ENCODE assay signal across 15 cellular contexts in genomic region chr5:1172670-1173404, GRCh38. TPM values are rescaled to one million over a fixed set of nuclear protein-coding genes. Genes with fewer than 3 reads are reported as not detected.
DNase-seq lines count a peak whose midpoint lies in the region; ATAC-seq and TF ChIP-seq lines count a peak whose summit lies in the region.
"Had no signal": no experiment of that assay in that cellular context is flagged by ENCODE, and none has a peak within 500 bp of the region (broad histone marks: within the 10 kb centered on the region; RNA-seq: fewer than 3 reads in every experiment).

No MANE protein-coding gene starts in this region.

- H3K27ac ChIP-seq in right atrium auricular region (no peak overlapping the region), testis (no peak overlapping the region)
- H3K27ac ChIP-seq: psoas muscle, VCaP had no signal

- peak overlapping the region; percentile 37 for H3K4me3 Mint-ChIP-seq in activated CD4-positive, alpha-beta memory T cell treated with anti-CD3 and anti-CD28 coated beads, Interleukin-2, amount 10 ng/mL, durations not matched to agents 7 days and 5 days
- H3K4me3 Mint-ChIP-seq in glutamatergic neuron (ENCODE audit: unreplicated experiment) = no peak overlapping the region
- H3K4me3 Mint-ChIP-seq: H9 had no signal

- H3K27me3 ChIP-seq in right atrium auricular region (no peaks in the 10 kb centered on the region), testis (no peaks in the 10 kb centered on the region)
- H3K27me3 ChIP-seq: BE2C had no signal

- ATAC-seq in left cardiac atrium = no peak
- ATAC-seq in GM21447 (IDR thresholded peaks at IDR 0.05; ENCODE audit: unreplicated experiment) = no peak
- no peak for ATAC-seq in GM21367 (IDR thresholded peaks at IDR 0.05; ENCODE audit: unreplicated experiment)
- ATAC-seq: psoas muscle had no signal

- H3K9me3 Mint-ChIP-seq in activated CD4-positive, alpha-beta memory T cell treated with anti-CD3 and anti-CD28 coated beads, Interleukin-2, amount 10 ng/mL, durations not matched to agents 7 days and 5 days = no peaks in the 10 kb centered on the region
- H3K9me3 Mint-ChIP-seq in glutamatergic neuron (ENCODE audit: unreplicated experiment) = peaks cover 12% of the 10 kb centered on the region
- H3K9me3 Mint-ChIP-seq: H9 had no signal

- H3K27me3 Mint-ChIP-seq in activated CD4-positive, alpha-beta memory T cell treated with anti-CD3 and anti-CD28 coated beads, Interleukin-2, amount 10 ng/mL, durations not matched to agents 7 days and 5 days = peaks cover 2% of the 10 kb centered on the region
- peaks cover 8% of the 10 kb centered on the region for H3K27me3 Mint-ChIP-seq in glutamatergic neuron (ENCODE audit: unreplicated experiment)

- H3K9me3 ChIP-seq in right atrium auricular region (no peaks in the 10 kb centered on the region), testis (no peaks in the 10 kb centered on the region)
- H3K9me3 ChIP-seq: BE2C, psoas muscle had no signal

- H3K36me3 ChIP-seq in right atrium auricular region = no peaks in the 10 kb centered on the region
- no peaks in the 10 kb centered on the region for H3K36me3 ChIP-seq in testis (ENCODE audit: low read depth, missing control alignments)
- H3K36me3 ChIP-seq: BE2C had no signal

- peaks cover 12% of the 10 kb centered on the region for H3K4me1 Mint-ChIP-seq in activated CD4-positive, alpha-beta memory T cell treated with anti-CD3 and anti-CD28 coated beads, Interleukin-2, amount 10 ng/mL, durations not matched to agents 7 days and 5 days
- peaks cover 7% of the 10 kb centered on the region for H3K4me1 Mint-ChIP-seq in glutamatergic neuron (ENCODE audit: low read depth, unreplicated experiment)

- WGBS in testis, 2 donors = 56 to 72% methylated on average over 22 of the region's 22 CpGs

- peak overlapping the region; percentile 42 for H3K27ac Mint-ChIP-seq in activated CD4-positive, alpha-beta memory T cell treated with anti-CD3 and anti-CD28 coated beads, Interleukin-2, amount 10 ng/mL, durations not matched to agents 7 days and 5 days
- H3K27ac Mint-ChIP-seq in glutamatergic neuron (ENCODE audit: unreplicated experiment) = no peak overlapping the region
- H3K27ac Mint-ChIP-seq: H9 had no signal

- intact Hi-C loops in left cardiac atrium (cut with DNase I) = loop anchor here in 1 of 2 donors (5.0 kb wide), 1 partner anchor 251 kb away; no protein-coding TSS in a partner anchor
- intact Hi-C loops in testis (cut with DNase I; ENCODE audit: low total_unique reads) = no loop called here

- H3K4me3 ChIP-seq in right atrium auricular region (no peak overlapping the region), testis (peak overlapping the region; percentile 32 to 52)
- H3K4me3 ChIP-seq: psoas muscle had no signal

- CTCF ChIA-PET in activated CD4-positive, alpha-beta memory T cell treated with anti-CD3 and anti-CD28 coated beads, Interleukin-2, amount 10 ng/mL, durations not matched to agents 7 days and 5 days (lab: Charles Lee) = interaction anchor here (0.7 to 3.8 kb wide), 7 partner anchors 55 to 480 kb away, joined by 3 to 17 read pairs (median 3); no protein-coding TSS in a partner anchor

- no peaks in the 10 kb centered on the region for H3K36me3 Mint-ChIP-seq in activated CD4-positive, alpha-beta memory T cell treated with anti-CD3 and anti-CD28 coated beads, Interleukin-2, amount 10 ng/mL, durations not matched to agents 7 days and 5 days (ENCODE audit: low read depth)
- peaks cover 3% of the 10 kb centered on the region for H3K36me3 Mint-ChIP-seq in glutamatergic neuron (ENCODE audit: unreplicated experiment)

- DNase-seq in left cardiac atrium (peak; percentile 9), right atrium auricular region (ENCODE audit: low spot score) (no peak), glutamatergic neuron (peak; percentile 7), testis (peak; percentile 74), OCI-M2 (lab: John Stamatoyannopoulos, UW; ENCODE audit: unreplicated experiment) (no peak)
- DNase-seq in activated CD4-positive, alpha-beta memory T cell treated with anti-CD3 and anti-CD28 coated beads, Interleukin-2, amount 10 ng/mL, durations not matched to agents 7 days and 5 days = peak; percentile 39
- DNase-seq: BE2C, H9, NCI-H1694 treated with DMSO at 0.1 percent for 48 hours, NCI-H774 had no signal

- POLR2A ChIA-PET in activated CD4-positive, alpha-beta memory T cell treated with anti-CD3 and anti-CD28 coated beads, Interleukin-2, amount 10 ng/mL, durations not matched to agents 7 days and 5 days (lab: Charles Lee) = no interaction called here

- H3K4me1 ChIP-seq in right atrium auricular region (peaks cover 0 to 7% of the 10 kb centered on the region in 2 donors), testis (peaks cover 2% of the 10 kb centered on the region)
- H3K4me1 ChIP-seq: psoas muscle had no signal

- no peak for TF ChIP-seq CTCF in right atrium auricular region (IDR thresholded peaks at IDR 0.05)
- TF ChIP-seq CTCF in glutamatergic neuron (IDR thresholded peaks at IDR 0.05; ENCODE audit: partially characterized antibody, unreplicated experiment) = no peak
- TF ChIP-seq CTCF in testis (IDR thresholded peaks at IDR 0.05) = no peak

- no peak for TF ChIP-seq POLR2A in testis (IDR thresholded peaks at IDR 0.05)

RNA-seq across cellular contexts. Expression of gene SLC6A19, which starts 28.6 kb away (rescaled TPM):
- total RNA-seq in left cardiac atrium = not detected
- not detected for total RNA-seq in right atrium auricular region
- not detected for total RNA-seq in activated CD4-positive, alpha-beta memory T cell treated with anti-CD3 and anti-CD28 coated beads, Interleukin-2, amount 10 ng/mL, durations not matched to agents 7 days and 5 days
- total RNA-seq in glutamatergic neuron (ENCODE audit: unreplicated experiment) = not detected
- under 1 TPM; 0.16 to 0.68 TPM for total RNA-seq in testis
- 0.28 TPM for polyA plus RNA-seq in testis (ENCODE audit: insufficient read depth, low read depth, low replicate concordance)
- total RNA-seq: H9, psoas muscle had no signal

RNA-seq across cellular contexts. Expression of gene SLC6A18, which starts 52.3 kb away (rescaled TPM):
- total RNA-seq in left cardiac atrium = not detected
- not detected for total RNA-seq in right atrium auricular region
- not detected for total RNA-seq in activated CD4-positive, alpha-beta memory T cell treated with anti-CD3 and anti-CD28 coated beads, Interleukin-2, amount 10 ng/mL, durations not matched to agents 7 days and 5 days
- not detected for total RNA-seq in glutamatergic neuron (ENCODE audit: unreplicated experiment)
- total RNA-seq in testis = under 1 TPM in 1 of 2 donors, not detected in 1; 0.24 TPM
- not detected for polyA plus RNA-seq in testis (ENCODE audit: insufficient read depth, low read depth, low replicate concordance)
- total RNA-seq: H9, psoas muscle had no signal
- polyA plus RNA-seq: adipose tissue, psoas muscle had no signal

Comparison
In these comparisons a context has a peak if more than half of its experiments do, and no peak if none do; other contexts are left out.
1. DNase-seq: peak in left cardiac atrium (single experiment), activated CD4-positive, alpha-beta memory T cell treated with anti-CD3 and anti-CD28 coated beads, Interleukin-2, amount 10 ng/mL, durations not matched to agents 7 days and 5 days (single experiment), glutamatergic neuron (single experiment) and testis (single experiment); none in right atrium auricular region (single experiment) and OCI-M2 (single experiment).
2. H3K4me3 ChIP-seq: peak in testis (2 of 2); none in right atrium auricular region (0 of 2).